Comparison of ENCODE assay signal across 1 cellular context in genomic region chr11:83648610-83649467, GRCh38.
TF ChIP-seq lines count a peak whose summit lies in the region.

No MANE protein-coding gene starts in this region.

TF ChIP-seq in HepG2, 621 proteins besides CTCF, POLR2A, EP300 and RAD21 (continued from another document):
- 0 out of 2 replicates have a peak, but pooled peaks have one; percentile 12 for TF ChIP-seq ARID3A (IDR thresholded peaks at IDR 0.05; ENCODE audit: low read depth, low read length)
- 0 out of 2 replicates have a peak, but pooled peaks have one; percentile 25 for TF ChIP-seq MIER2 (CRISPR knock-in tag; IDR thresholded peaks at IDR 0.05)
- TF ChIP-seq ZNF276 (CRISPR knock-in tag; IDR thresholded peaks at IDR 0.05; ENCODE audit: low read depth): no peak
- peak; percentile 46; the same call in 1 of the 2 replicates for TF ChIP-seq FOXJ3 (CRISPR knock-in tag; IDR thresholded peaks at IDR 0.05; ENCODE audit: borderline replicate concordance)
- 0 out of 2 replicates have a peak, but pooled peaks have one; percentile 29 for TF ChIP-seq ZNF747 (CRISPR knock-in tag; IDR thresholded peaks at IDR 0.05; ENCODE audit: borderline replicate concordance)
- TF ChIP-seq ZNF441 (CRISPR knock-in tag; IDR thresholded peaks at IDR 0.05; ENCODE audit: borderline replicate concordance): no peak
- TF ChIP-seq FOXK1 (CRISPR knock-in tag; IDR thresholded peaks at IDR 0.05; ENCODE audit: borderline replicate concordance, low read depth): peak; percentile 35; the same call in 1 of the 2 replicates
- TF ChIP-seq HOXD1 (CRISPR knock-in tag; IDR thresholded peaks at IDR 0.05): no peak
- no peak for TF ChIP-seq ZNF260 (CRISPR knock-in tag; IDR thresholded peaks at IDR 0.05; ENCODE audit: borderline replicate concordance, low read depth)
- 0 out of 2 replicates have a peak, but pooled peaks have one; percentile 28 for TF ChIP-seq ZNF772 (CRISPR knock-in tag; IDR thresholded peaks at IDR 0.05)
- 0 out of 2 replicates have a peak, but pooled peaks have one; percentile 31 for TF ChIP-seq HMG20A (CRISPR knock-in tag; IDR thresholded peaks at IDR 0.05; ENCODE audit: borderline replicate concordance)
- TF ChIP-seq ARHGAP35 (CRISPR knock-in tag; IDR thresholded peaks at IDR 0.05; ENCODE audit: borderline replicate concordance): no peak
- TF ChIP-seq ZNF773 (CRISPR knock-in tag; IDR thresholded peaks at IDR 0.05; ENCODE audit: borderline replicate concordance): no peak
- peak; percentile 66 for TF ChIP-seq ELF1 (CRISPR knock-in tag; IDR thresholded peaks at IDR 0.05)
- TF ChIP-seq ARID5B (CRISPR knock-in tag; IDR thresholded peaks at IDR 0.05): peak; percentile 79
- TF ChIP-seq FOXA3 (CRISPR knock-in tag; IDR thresholded peaks at IDR 0.05): peak; percentile 97
- TF ChIP-seq TMF1 (CRISPR knock-in tag; IDR thresholded peaks at IDR 0.05; ENCODE audit: low read depth): no peak
